Comparison of ENCODE assay signal across 27 cellular contexts in genomic region chr7:117153016-117153415, GRCh38.
"Had no signal": no experiment of that assay in that cellular context is flagged by ENCODE, and none has a peak within 500 bp of the region (broad histone marks: within the 10 kb centered on the region; RNA-seq: fewer than 3 reads in every experiment).

No MANE protein-coding gene starts in this region.

- H3K27ac ChIP-seq: coronary artery, esophagus squamous epithelium, heart left ventricle, left lung, neutrophil, pancreas, right lobe of liver, thyroid gland, vagina had no signal

- DNase-seq: dermis blood vessel endothelial cell; effector memory CD4-positive, alpha-beta T cell; erythroblast; esophagus squamous epithelium; heart left ventricle; islet precursor cell; left lung; naive B cell; pancreas; retina; right lobe of liver; stimulated activated CD4-positive, alpha-beta T cell treated with anti-CD3 and anti-CD28 coated beads, Interleukin-12 subunit alpha, Interleukin-12 subunit beta, amount 100 ng/mL, for 4 hours; stimulated activated CD4-positive, alpha-beta T cell treated with anti-CD3 and anti-CD28 coated beads, Interleukin-1b, Interleukin-23, amount 100 ng/mL, for 48 hours; stimulated activated CD4-positive, alpha-beta T cell treated with anti-CD3 and anti-CD28 coated beads, Interleukin-4, amount 100 ng/mL, for 1 hour; stimulated activated CD8-positive, alpha-beta memory T cell treated with anti-CD3 and anti-CD28 coated beads, Interleukin-4, amount 100 ng/mL, for 48 hours; stimulated activated naive CD4-positive, alpha-beta T cell; stimulated activated naive CD8-positive, alpha-beta T cell treated with anti-CD3 and anti-CD28 coated beads, Interleukin-15, amount 100 ng/mL, for 72 hours; thyroid gland; trophoblast cell had no signal

- ATAC-seq: left lung; natural killer cell treated with Interleukin-12 subunit alpha and Interleukin-12 subunit beta and Interleukin-15 and Interleukin-18, amount 100 ng/mL, for 72 hours; stimulated activated naive CD8-positive, alpha-beta T cell treated with anti-CD3 and anti-CD28 coated beads, Interleukin-15, amount 100 ng/mL, for 72 hours had no signal

- H3K36me3 ChIP-seq: heart left ventricle, neutrophil, pancreas, right lobe of liver, thyroid gland, vagina had no signal

- H3K4me3 ChIP-seq: coronary artery, esophagus squamous epithelium, heart left ventricle, left lung, pancreas, right lobe of liver, thyroid gland, vagina had no signal

- H3K27me3 Mint-ChIP-seq: central memory CD8-positive, alpha-beta T cell; naive B cell; natural killer cell treated with Interleukin-12 subunit alpha and Interleukin-12 subunit beta and Interleukin-15 and Interleukin-18, amount 100 ng/mL, for 72 hours; stimulated activated naive CD8-positive, alpha-beta T cell treated with anti-CD3 and anti-CD28 coated beads, Interleukin-15, amount 100 ng/mL, for 72 hours had no signal

- FAIRE-seq: frontal cortex, pancreas, small intestine had no signal

- H3K27ac Mint-ChIP-seq: naive B cell; natural killer cell treated with Interleukin-12 subunit alpha and Interleukin-12 subunit beta and Interleukin-15 and Interleukin-18, amount 100 ng/mL, for 72 hours; stimulated activated naive CD8-positive, alpha-beta T cell treated with anti-CD3 and anti-CD28 coated beads, Interleukin-15, amount 100 ng/mL, for 72 hours had no signal

- H3K9me3 ChIP-seq: esophagus squamous epithelium, heart left ventricle, left lung, neutrophil, pancreas, right lobe of liver, thyroid gland, vagina had no signal

- H3K36me3 Mint-ChIP-seq: naive B cell; natural killer cell treated with Interleukin-12 subunit alpha and Interleukin-12 subunit beta and Interleukin-15 and Interleukin-18, amount 100 ng/mL, for 72 hours had no signal

- H3K4me1 Mint-ChIP-seq: central memory CD8-positive, alpha-beta T cell; naive B cell; neural crest cell; stimulated activated naive CD8-positive, alpha-beta T cell treated with anti-CD3 and anti-CD28 coated beads, Interleukin-15, amount 100 ng/mL, for 72 hours had no signal

- H3K9me3 Mint-ChIP-seq: central memory CD8-positive, alpha-beta T cell; naive B cell; natural killer cell treated with Interleukin-12 subunit alpha and Interleukin-12 subunit beta and Interleukin-15 and Interleukin-18, amount 100 ng/mL, for 72 hours; neural crest cell; stimulated activated naive CD8-positive, alpha-beta T cell treated with anti-CD3 and anti-CD28 coated beads, Interleukin-15, amount 100 ng/mL, for 72 hours had no signal

- H3K4me3 Mint-ChIP-seq: central memory CD8-positive, alpha-beta T cell; naive B cell; natural killer cell treated with Interleukin-12 subunit alpha and Interleukin-12 subunit beta and Interleukin-15 and Interleukin-18, amount 100 ng/mL, for 72 hours; neural crest cell; stimulated activated naive CD8-positive, alpha-beta T cell treated with anti-CD3 and anti-CD28 coated beads, Interleukin-15, amount 100 ng/mL, for 72 hours had no signal
